Comparison of ENCODE assay signal across 8 cellular contexts in genomic region chr12:48813464-48814312, GRCh38. TPM values are rescaled to one million over a fixed set of nuclear protein-coding genes. Genes with fewer than 3 reads are reported as not detected.
DNase-seq lines count a peak whose midpoint lies in the region; ATAC-seq, FAIRE-seq and TF ChIP-seq lines count a peak whose summit lies in the region.

No MANE protein-coding gene starts in this region.

- POLR2A ChIA-PET in A549 (lab: Yijun Ruan, JAX): no interaction called here

- H3K9me3 Mint-ChIP-seq in HFFc6: no peaks in the 10 kb centered on the region

- TF ChIP-seq EP300 in A549 (IDR thresholded peaks at IDR 0.05): no peak

- no peak for TF ChIP-seq POLR2A in A549 (IDR thresholded peaks at IDR 0.05; ENCODE audit: low read length)

- DNase-seq in A549 (ENCODE audit: low read depth in 1 of 2, low spot score in 1 of 2) (no peak), HFFc6 (no peak), cerebellar cortex (ENCODE audit: low spot score) (peak; percentile 54), mucosa of descending colon (peak in 1 of 3 donors; percentile 35), dedifferentiated amniotic fluid mesenchymal stem cell (ENCODE audit: extremely low spot score) (no peak), GDM1 (lab: John Stamatoyannopoulos, UW) (no peak)

- no peaks in the 10 kb centered on the region for H3K27me3 Mint-ChIP-seq in HFFc6 (ENCODE audit: insufficient read depth)

- H3K36me3 ChIP-seq in mucosa of descending colon (ENCODE audit: low read depth): no peaks in the 10 kb centered on the region

- intact Hi-C loops in mucosa of descending colon (cut with DNase I, micrococcal nuclease): no loop called here

- peak overlapping the region; percentile 97 for H3K4me3 Mint-ChIP-seq in HFFc6

- H3K27ac ChIP-seq in A549: peak overlapping the region; percentile 93 to 95

- H3K4me2 ChIP-seq in A549: peak overlapping the region; percentile 91

- H3K36me3 Mint-ChIP-seq in HFFc6 (ENCODE audit: low read depth): no peaks in the 10 kb centered on the region; the same call in 1 of the 2 replicates

- ATAC-seq in A549 (peak in 1 of 2 experiments; percentile 1; a peak in 2 of 6 replicates), mucosa of descending colon (no peak), HG02610 (IDR thresholded peaks at IDR 0.05; ENCODE audit: unreplicated experiment) (no peak), GM19395 (IDR thresholded peaks at IDR 0.05; ENCODE audit: unreplicated experiment) (no peak)

- CTCF ChIA-PET in A549 (lab: Yijun Ruan, JAX): interaction anchor here (0.8 to 12.6 kb wide), 43 partner anchors 16 to 306 kb away, joined by 3 to 230 read pairs (median 6); partner anchors contain the start of genes ADCY6, DDX23, KANSL2 and WNT1

- WGBS in A549 (ENCODE audit: missing lambda C conversion rate): 36% methylated on average over 21 of the region's 21 CpGs

- H3K4me3 ChIP-seq in A549: peak overlapping the region; percentile 81
- H3K4me3 ChIP-seq in mucosa of descending colon: peak overlapping the region; percentile 63

- peak overlapping the region; percentile 91 for H3K27ac Mint-ChIP-seq in HFFc6

- TF ChIP-seq CTCF in A549 (IDR thresholded peaks at IDR 0.05): no peak
- no peak for TF ChIP-seq CTCF in HFFc6 (IDR thresholded peaks at IDR 0.05)
- TF ChIP-seq CTCF in mucosa of descending colon (IDR thresholded peaks at IDR 0.05): no peak

- H3K4me1 Mint-ChIP-seq in HFFc6 (ENCODE audit: low read depth): peaks cover 52% of the 10 kb centered on the region

- H3K4me1 ChIP-seq in A549 (peaks cover 48% of the 10 kb centered on the region), mucosa of descending colon (ENCODE audit: low read depth) (peaks cover 25% of the 10 kb centered on the region)

- H3K9me3 ChIP-seq in A549: no peaks in the 10 kb centered on the region
- H3K9me3 ChIP-seq in mucosa of descending colon: no peaks in the 10 kb centered on the region

- no peak for TF ChIP-seq RAD21 in A549 (conservative IDR thresholded peaks at IDR 0.05 in 1 of 2, IDR thresholded peaks at IDR 0.05 in 1 of 2)

- no peak for FAIRE-seq in A549 (lab: Jason Lieb, UNC)

TF ChIP-seq in A549, 52 proteins besides CTCF, POLR2A, EP300 and RAD21:
- TF ChIP-seq RNF2 (IDR thresholded peaks at IDR 0.05; ENCODE audit: borderline replicate concordance, low read depth) (no peak), JUN (IDR thresholded peaks at IDR 0.05) (no peak), CHD2 (IDR thresholded peaks at IDR 0.05; ENCODE audit: low read length, partially characterized antibody) (no peak), CHD4 (IDR thresholded peaks at IDR 0.05; ENCODE audit: borderline replicate concordance) (no peak), NR3C1 (IDR thresholded peaks at IDR 0.05) (no peak)

RNA-seq across cellular contexts. Expression of gene CACNB3, which starts 4.6 kb away (rescaled TPM):
- 12.9 and 15.4 TPM in 2 replicates for polyA plus RNA-seq in A549 (2011; rRNA removed)
- polyA plus RNA-seq in A549 (2012; cell fraction: cytosol; rRNA removed): 15.7 and 22.0 TPM in 2 replicates
- 46.7 and 47.9 TPM in 2 replicates for polyA plus RNA-seq in A549 (2012; cell fraction: nucleus; rRNA removed)
- polyA plus RNA-seq in A549 (2017; fragmentation: RNase III; extraction: RNeasy Plus Mini Kit Qiagen cat#74134 plus additional on column Dnase treatment): 17.2 to 25.8 TPM (median 23.9 TPM) in 3 replicates
- 20.3 and 25.5 TPM in 2 replicates for polyA minus RNA-seq in A549 (2011; rRNA and poly(A)+ RNA removed)
- 10 to 100 TPM; 32.3 to 44.4 (median 38.4) TPM for total RNA-seq in HFFc6 (2021; fragmentation: NEBNext Ultra II Directional; extraction: Animal tissue kit (Norgen Biotek cat#: 25700))
- total RNA-seq in mucosa of descending colon: 10 to 100 TPM; 31.8 to 49.4 (median 45.1) TPM

RNA-seq across cellular contexts. Expression of gene ADCY6, which starts 24.8 kb away (rescaled TPM):
- 16.3 and 20.9 TPM in 2 replicates for polyA plus RNA-seq in A549 (2011; rRNA removed)
- 15.4 and 20.4 TPM in 2 replicates for polyA plus RNA-seq in A549 (2012; cell fraction: cytosol; rRNA removed)
- polyA plus RNA-seq in A549 (2012; cell fraction: nucleus; rRNA removed): 49.3 and 50.2 TPM in 2 replicates
- 18.2 to 20.8 TPM (median 19.8 TPM) in 3 replicates for polyA plus RNA-seq in A549 (2017; fragmentation: RNase III; extraction: RNeasy Plus Mini Kit Qiagen cat#74134 plus additional on column Dnase treatment)
- polyA minus RNA-seq in A549 (2011; rRNA and poly(A)+ RNA removed): 27.1 and 33.7 TPM in 2 replicates
- total RNA-seq in HFFc6 (2021; fragmentation: NEBNext Ultra II Directional; extraction: Animal tissue kit (Norgen Biotek cat#: 25700)): 10 to 100 TPM; 20.3 to 31.6 (median 22.4) TPM
- 100 to 1,000 TPM in 2 of 3 donors, 10 to 100 TPM in 1; 91.6 to 207 (median 102) TPM for total RNA-seq in mucosa of descending colon

RNA-seq across cellular contexts. Expression of gene DDX23, which starts 38.3 kb away (rescaled TPM):
- polyA plus RNA-seq in A549 (2011; rRNA removed) (132 TPM in 2 replicates), A549 (2017; fragmentation: RNase III; extraction: RNeasy Plus Mini Kit Qiagen cat#74134 plus additional on column Dnase treatment) (112 to 119 TPM (median 116 TPM) in 3 replicates)
- 96.9 and 97.8 TPM in 2 replicates for polyA plus RNA-seq in A549 (2012; cell fraction: cytosol; rRNA removed)
- 129 and 169 TPM in 2 replicates for polyA plus RNA-seq in A549 (2012; cell fraction: nucleus; rRNA removed)
- 96.4 and 97.5 TPM in 2 replicates for polyA minus RNA-seq in A549 (2011; rRNA and poly(A)+ RNA removed)
- 10 to 100 TPM; 57.4 to 84.1 (median 69.8) TPM for total RNA-seq in HFFc6 (2021; fragmentation: NEBNext Ultra II Directional; extraction: Animal tissue kit (Norgen Biotek cat#: 25700))
- total RNA-seq in mucosa of descending colon: 100 to 1,000 TPM in 1 of 3 donors, 10 to 100 TPM in 2; 70.0 to 105 (median 91.0) TPM

RNA-seq across cellular contexts. Expression of gene RND1, which starts 52.0 kb away (rescaled TPM):
- 37.8 and 54.5 TPM in 2 replicates for polyA plus RNA-seq in A549 (2011; rRNA removed)
- 40.9 and 56.4 TPM in 2 replicates for polyA plus RNA-seq in A549 (2012; cell fraction: cytosol; rRNA removed)
- polyA plus RNA-seq in A549 (2012; cell fraction: nucleus; rRNA removed): 52.9 and 85.6 TPM in 2 replicates
- polyA plus RNA-seq in A549 (2017; fragmentation: RNase III; extraction: RNeasy Plus Mini Kit Qiagen cat#74134 plus additional on column Dnase treatment): 16.8 to 28.7 TPM (median 26.5 TPM) in 3 replicates
- polyA minus RNA-seq in A549 (2011; rRNA and poly(A)+ RNA removed): 59.3 and 68.2 TPM in 2 replicates
- under 1 TPM in 4 of 6 experiments, not detected in 2; 0.12 to 0.68 (median 0.18) TPM for total RNA-seq in HFFc6 (2021; fragmentation: NEBNext Ultra II Directional; extraction: Animal tissue kit (Norgen Biotek cat#: 25700))
- 1 to 10 TPM; 1.1 to 3.5 (median 2.4) TPM for total RNA-seq in mucosa of descending colon
